ENCODE assay signal across 12 cellular contexts in the genomic region with DNA sequence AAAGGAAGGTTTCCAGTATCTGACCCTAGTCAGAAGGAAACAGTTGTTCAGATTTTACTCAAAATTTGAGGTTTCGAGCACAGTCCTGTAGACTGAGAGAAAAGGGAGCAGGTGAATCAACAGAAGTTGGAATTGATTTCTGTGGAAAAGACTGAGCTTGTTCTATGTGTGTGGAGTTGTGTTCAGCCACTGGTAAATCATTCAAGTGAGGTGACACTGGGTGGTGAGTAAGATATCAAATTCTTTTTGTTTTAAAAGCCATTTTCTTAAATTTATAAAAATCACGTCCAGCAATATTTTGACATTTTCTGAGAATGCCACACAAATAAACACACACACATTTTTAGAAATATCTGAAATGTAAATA.
"Had no signal": no experiment of that assay in that cellular context is flagged by ENCODE, and none has a peak within 500 bp of the region (broad histone marks: within the 10 kb centered on the region; RNA-seq: fewer than 3 reads in every experiment).

No MANE protein-coding gene starts in this region.

- H3K4me3 ChIP-seq: coronary artery, esophagus muscularis mucosa, skin epidermis had no signal

- DNase-seq: activated CD4-positive, alpha-beta T cell treated with anti-CD3 and anti-CD28 coated beads, Interleukin-2, amount 50 U/mL, for 1 hour; activated CD8-positive, alpha-beta memory T cell treated with anti-CD3 and anti-CD28 coated beads for 24 hours; activated naive CD8-positive, alpha-beta T cell treated with anti-CD3 and anti-CD28 coated beads for 36 hours; amygdala; foreskin keratinocyte; naive thymus-derived CD4-positive, alpha-beta T cell; posterior cingulate gyrus; stimulated activated naive CD8-positive, alpha-beta T cell treated with anti-CD3 and anti-CD28 coated beads, Interleukin-15, Interleukin-2, amounts not matched to agents 100 U/mL and 50 U/mL, for 24 hours had no signal

- H3K36me3 ChIP-seq: esophagus muscularis mucosa had no signal

- H3K27me3 ChIP-seq: esophagus muscularis mucosa, foreskin keratinocyte had no signal

- H3K9me3 ChIP-seq: esophagus muscularis mucosa had no signal

- H3K27ac ChIP-seq: coronary artery, esophagus muscularis mucosa, foreskin keratinocyte, skin epidermis had no signal

- ATAC-seq: activated CD4-positive, CD25-positive, alpha-beta regulatory T cell treated with anti-CD3 and anti-CD28 coated beads, Interleukin-2, amount 50 U/mL, for 24 hours; foreskin keratinocyte; naive thymus-derived CD4-positive, alpha-beta T cell; stimulated activated naive CD8-positive, alpha-beta T cell treated with anti-CD3 and anti-CD28 coated beads, Interleukin-15, Interleukin-2, amounts not matched to agents 100 U/mL and 50 U/mL, for 24 hours had no signal

- H3K4me1 ChIP-seq: esophagus muscularis mucosa, foreskin keratinocyte had no signal
